9 cellular contexts compared by ENCODE assay signal in genomic region chr7:30225863-30226361, GRCh38. TPM values are rescaled to one million over a fixed set of nuclear protein-coding genes. Genes with fewer than 3 reads are reported as not detected.
DNase-seq lines count a peak whose midpoint lies in the region; ATAC-seq and TF ChIP-seq lines count a peak whose summit lies in the region.
"Had no signal": no experiment of that assay in that cellular context is flagged by ENCODE, and none has a peak within 500 bp of the region (broad histone marks: within the 10 kb centered on the region; RNA-seq: fewer than 3 reads in every experiment).

No MANE protein-coding gene starts in this region.

- no peaks in the 10 kb centered on the region for H3K36me3 ChIP-seq in right atrium auricular region

- TF ChIP-seq CTCF in VCaP (conservative IDR thresholded peaks at IDR 0.05) (no peak), right atrium auricular region (IDR thresholded peaks at IDR 0.05) (no peak)

- no peak overlapping the region for H3K4me3 ChIP-seq in right atrium auricular region

- DNase-seq in Right ventricle myocardium inferior (ENCODE audit: missing footprints) (peak; percentile 74), cardiac septum (ENCODE audit: low spot score) (no peak), NCI-H1694 (lab: John Stamatoyannopoulos, UW) (peak; percentile 76), right atrium auricular region (ENCODE audit: low spot score) (no peak), sciatic nerve (ENCODE audit: low spot score) (peak; percentile 61)
- no peak for DNase-seq in NK-92 treated with Interleukin-12 subunit alpha and Interleukin-12 subunit beta, amount 100 ng/mL, for 24 hours (lab: John Stamatoyannopoulos, UW)
- DNase-seq: DND-41 had no signal

- H3K9me3 ChIP-seq in right atrium auricular region: no peaks in the 10 kb centered on the region

- ATAC-seq in Right ventricle myocardium inferior (peak; percentile 89), HG02973 (IDR thresholded peaks at IDR 0.05; ENCODE audit: unreplicated experiment) (peak; percentile 67), sciatic nerve (peak; percentile 88)

- intact Hi-C loops in Right ventricle myocardium inferior (cut with DNase I): loop anchor here (5.0 kb wide), 1 partner anchor 54 kb away; no protein-coding TSS in a partner anchor
- intact Hi-C loops in cardiac septum (cut with DNase I): loop anchor here (5.0 kb wide), 1 partner anchor 49 kb away; no protein-coding TSS in a partner anchor
- intact Hi-C loops in sciatic nerve (cut with DNase I): no loop called here

- peak overlapping the region; percentile 87 for H3K27ac ChIP-seq in VCaP
- H3K27ac ChIP-seq in right atrium auricular region: peak overlapping the region; percentile 41 to 51

- H3K4me1 ChIP-seq in right atrium auricular region: peaks cover 0 to 23% of the 10 kb centered on the region in 2 donors

- H3K27me3 ChIP-seq in right atrium auricular region: no peaks in the 10 kb centered on the region

RNA-seq across cellular contexts. Expression of gene ZNRF2, which starts 58.5 kb away (rescaled TPM):
- total RNA-seq in Right ventricle myocardium inferior (8.7 TPM), cardiac septum (11.7 TPM), right atrium auricular region (1 to 10 TPM; 7.6 to 9.7 TPM), sciatic nerve (27.8 TPM)

Comparison
In these comparisons a context has a peak if more than half of its experiments do, and no peak if none do; other contexts are left out.
1. DNase-seq: peak in Right ventricle myocardium inferior (single experiment), NCI-H1694 (single experiment) and sciatic nerve (single experiment); none in cardiac septum (single experiment), right atrium auricular region (single experiment) and NK-92 treated with Interleukin-12 subunit alpha and Interleukin-12 subunit beta, amount 100 ng/mL, for 24 hours (single experiment).
2. Peak in every context shown above with its lines, with median percentiles within 50 percentile points of each other: ATAC-seq.